In genomic region chr7:97954039-97954438, GRCh38 we compare ENCODE assay signal across 15 cellular contexts. TPM values are rescaled to one million over a fixed set of nuclear protein-coding genes. Genes with fewer than 3 reads are reported as not detected.
DNase-seq lines count a peak whose midpoint lies in the region; FAIRE-seq and TF ChIP-seq lines count a peak whose summit lies in the region.
"Not testable (repeated sequence)": the region's sequence is repeated elsewhere in the genome, so short reads cannot be mapped to it uniquely, and the experiment has no call there.
"Had no signal": no experiment of that assay in that cellular context is flagged by ENCODE, and none has a peak within 500 bp of the region (broad histone marks: within the 10 kb centered on the region; RNA-seq: fewer than 3 reads in every experiment).

No MANE protein-coding gene starts in this region.

- TF ChIP-seq CTCF in astrocyte (IDR thresholded peaks at IDR 0.05; ENCODE audit: insufficient read depth, low read depth, low read length); choroid plexus epithelial cell (conservative IDR thresholded peaks at IDR 0.05; ENCODE audit: low read depth, low read length); cardiac muscle cell (IDR thresholded peaks at IDR 0.05; ENCODE audit: low read depth, low read length); type B pancreatic cell (conservative IDR thresholded peaks at IDR 0.05): not testable (repeated sequence)

- H3K4me3 ChIP-seq in astrocyte (ENCODE audit: insufficient read depth, low read depth, low read length); choroid plexus epithelial cell (ENCODE audit: low read depth, low read length); cardiac muscle cell; mesodermal cell (ENCODE audit: extremely low read depth, insufficient read depth, low read length, poor library complexity, severe bottlenecking): not testable (repeated sequence)

- not testable (repeated sequence) for H3K4me3 Mint-ChIP-seq in astrocyte (ENCODE audit: unreplicated experiment); type B pancreatic cell

- not testable (repeated sequence) for H3K9me3 Mint-ChIP-seq in astrocyte (ENCODE audit: unreplicated experiment); type B pancreatic cell

- not testable (repeated sequence) for H3K27ac ChIP-seq in astrocyte (ENCODE audit: low read depth, low read length)
- peak overlapping the region; percentile 98 for H3K27ac ChIP-seq in cardiac muscle cell
- H3K27ac ChIP-seq in mesodermal cell (ENCODE audit: low read depth, low read length, severe bottlenecking) = peak overlapping the region; percentile 6

- not testable (repeated sequence) for H3K27me3 ChIP-seq in astrocyte (ENCODE audit: insufficient read depth, low read length); cardiac muscle cell

- not testable (repeated sequence) for H3K4me1 ChIP-seq in astrocyte (ENCODE audit: insufficient read depth, low read length); mesodermal cell (ENCODE audit: control insufficient read depth, insufficient read depth, low read length, poor library complexity, severe bottlenecking)
- H3K4me1 ChIP-seq in cardiac muscle cell (ENCODE audit: low read depth) = peaks cover 33% of the 10 kb centered on the region

- not testable (repeated sequence) for H4K20me1 ChIP-seq in astrocyte (ENCODE audit: insufficient read depth, low read length)

- FAIRE-seq in astrocyte (lab: Jason Lieb, UNC) = not testable (repeated sequence)

- not testable (repeated sequence) for H3K4me2 ChIP-seq in astrocyte (ENCODE audit: low read length)

- not testable (repeated sequence) for H3K27me3 Mint-ChIP-seq in astrocyte (ENCODE audit: low read depth, unreplicated experiment); type B pancreatic cell

- peak overlapping the region; percentile 77 for H3K27ac Mint-ChIP-seq in astrocyte (ENCODE audit: unreplicated experiment)
- H3K27ac Mint-ChIP-seq in type B pancreatic cell = peak overlapping the region; percentile 23

- not testable (repeated sequence) for H3K9ac ChIP-seq in astrocyte (ENCODE audit: low read length)

- not testable (repeated sequence) for H3K36me3 Mint-ChIP-seq in astrocyte (ENCODE audit: low read depth, unreplicated experiment)
- peaks cover 21% of the 10 kb centered on the region for H3K36me3 Mint-ChIP-seq in type B pancreatic cell

- 80 to 87% methylated on average over 10 to 11 of the region's 11 CpGs for WGBS in mesodermal cell (ENCODE audit: insufficient coverage in 2 of 2), 2 experiments

- H3K4me1 Mint-ChIP-seq in astrocyte (ENCODE audit: low read depth, unreplicated experiment); type B pancreatic cell (ENCODE audit: unreplicated experiment): not testable (repeated sequence)

- not testable (repeated sequence) for H3K9me3 ChIP-seq in astrocyte (ENCODE audit: insufficient read depth, low read depth, low read length); cardiac muscle cell (ENCODE audit: low read depth); mesodermal cell (ENCODE audit: control insufficient read depth, low read length)

- DNase-seq in HT1080 (ENCODE audit: low read depth) (peak; percentile 10), choroid plexus epithelial cell (ENCODE audit: low read depth) (peak; percentile 1), cardiac muscle cell (ENCODE audit: low read depth in 1 of 2, low spot score in 1 of 2) (peak; percentile 62 to 85)
- not testable (repeated sequence) for DNase-seq in astrocyte (ENCODE audit: low read depth); type B pancreatic cell (ENCODE audit: extremely low spot score, unreplicated experiment)

- H2AFZ ChIP-seq in astrocyte (ENCODE audit: low read depth, low read length) = not testable (repeated sequence)

- not testable (repeated sequence) for H3K36me3 ChIP-seq in astrocyte (ENCODE audit: insufficient read depth, low read length); cardiac muscle cell; mesodermal cell (ENCODE audit: control insufficient read depth, insufficient read depth, low read length)

- not testable (repeated sequence) for H3K79me2 ChIP-seq in astrocyte (ENCODE audit: insufficient read depth, low read length)

RNA-seq across cellular contexts. Expression of gene OCM2, which starts 36.0 kb away (rescaled TPM):
- not detected in 2 replicates for total RNA-seq in HT1080 (2014; rRNA removed; shearing (Covaris generic))
- polyA plus RNA-seq in HT1080 (2015; cell fraction: cytosol; rRNA removed) = not detected in 2 replicates
- not detected in 2 replicates for polyA plus RNA-seq in HT1080 (2015; cell fraction: nucleus; rRNA removed)
- not detected in 2 replicates for total RNA-seq in astrocyte
- total RNA-seq in cardiac muscle cell = not detected in 2 replicates
- polyA plus RNA-seq in cardiac muscle cell = not detected in 2 replicates
- not detected for polyA plus RNA-seq in mesodermal cell (2013, experiment 1 of 2)
- polyA plus RNA-seq in mesodermal cell (2013, experiment 2 of 2) = not detected
- not detected in 2 replicates for total RNA-seq in type B pancreatic cell (ENCODE audit: low replicate concordance)
- total RNA-seq: A172; A673; Calu3; CD4-positive, alpha-beta memory T cell; GM12878; GM23248; H1; H7 had no signal
- polyA plus RNA-seq: BJ; CD4-positive, alpha-beta memory T cell; GM12878; GM23248; H1 had no signal
